10 cellular contexts compared by ENCODE assay signal in the genomic region with DNA sequence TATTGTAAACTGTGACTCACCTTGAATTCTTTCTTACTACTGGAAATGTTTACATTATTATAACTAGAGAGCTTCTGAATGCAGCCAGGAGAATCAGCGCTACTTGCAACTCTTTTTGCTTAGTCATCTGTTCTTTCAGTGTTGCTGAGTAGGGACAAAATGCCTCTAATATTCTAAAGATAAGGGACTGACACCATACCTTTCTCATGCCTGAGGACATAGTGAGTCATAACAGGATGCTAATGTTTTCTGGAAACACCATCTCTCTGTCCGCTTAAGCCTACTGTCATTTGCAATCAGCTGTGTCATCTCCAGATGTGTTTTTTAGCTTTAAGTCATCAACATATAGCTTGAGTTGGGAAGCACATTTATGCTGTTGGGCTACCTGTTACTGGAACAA.
DNase-seq lines count a peak whose midpoint lies in the region; ATAC-seq and TF ChIP-seq lines count a peak whose summit lies in the region.
"Had no signal": no experiment of that assay in that cellular context is flagged by ENCODE, and none has a peak within 500 bp of the region (broad histone marks: within the 10 kb centered on the region; RNA-seq: fewer than 3 reads in every experiment).

No MANE protein-coding gene starts in this region.

- H3K27me3 ChIP-seq in GM06990 (replicated peaks; ENCODE audit: control insufficient read depth, insufficient read depth, low read length): no peaks in the 10 kb centered on the region; the same call in 1 of the 2 replicates

- H3K4me3 ChIP-seq in GM06990 (replicated peaks; ENCODE audit: low read depth, low read length): no peak overlapping the region
- H3K4me3 ChIP-seq in choroid plexus epithelial cell (ENCODE audit: low read depth, low read length): no peak overlapping the region

- DNase-seq in GM06990 (ENCODE audit: extremely low read depth, insufficient read length): peak; percentile 65
- DNase-seq in choroid plexus epithelial cell (ENCODE audit: low read depth): peak; percentile 84
- no peak for DNase-seq in nucleus accumbens (lab: John Stamatoyannopoulos, UW)
- DNase-seq in SIG-M5 treated with dmso at 0.1 percent for 504 hours (lab: John Stamatoyannopoulos, UW; ENCODE audit: unreplicated experiment): no peak
- no peak for DNase-seq in retina
- no peak for DNase-seq in SKM-1 treated with dmso at 0.1 percent for 144 hours (lab: John Stamatoyannopoulos, UW; ENCODE audit: unreplicated experiment)
- DNase-seq: activated CD8-positive, alpha-beta memory T cell treated with anti-CD3 and anti-CD28 coated beads, Interleukin-2, amount 50 U/mL, for 4 hours; head of caudate nucleus had no signal

- no peaks in the 10 kb centered on the region for H3K36me3 ChIP-seq in GM06990 (ENCODE audit: control insufficient read depth, insufficient read depth, low read length)

- no peak for TF ChIP-seq CTCF in GM06990 (IDR thresholded peaks at IDR 0.05; ENCODE audit: insufficient read depth, low read length, poor library complexity, severe bottlenecking)
- TF ChIP-seq CTCF in choroid plexus epithelial cell (conservative IDR thresholded peaks at IDR 0.05; ENCODE audit: low read depth, low read length): no peak

- ATAC-seq in GM21447 (IDR thresholded peaks at IDR 0.05; ENCODE audit: unreplicated experiment): peak; percentile 86
- peak; percentile 79 for ATAC-seq in HG03354 (IDR thresholded peaks at IDR 0.05; ENCODE audit: poor library complexity, severe bottlenecking, unreplicated experiment)

Comparison
In these comparisons a context has a peak if more than half of its experiments do, and no peak if none do; other contexts are left out.
1. DNase-seq: peak in GM06990 (single experiment) and choroid plexus epithelial cell (single experiment); none in nucleus accumbens (0 of 56), SIG-M5 treated with dmso at 0.1 percent for 504 hours (single experiment), retina (single experiment) and SKM-1 treated with dmso at 0.1 percent for 144 hours (single experiment).